In the genomic region with DNA sequence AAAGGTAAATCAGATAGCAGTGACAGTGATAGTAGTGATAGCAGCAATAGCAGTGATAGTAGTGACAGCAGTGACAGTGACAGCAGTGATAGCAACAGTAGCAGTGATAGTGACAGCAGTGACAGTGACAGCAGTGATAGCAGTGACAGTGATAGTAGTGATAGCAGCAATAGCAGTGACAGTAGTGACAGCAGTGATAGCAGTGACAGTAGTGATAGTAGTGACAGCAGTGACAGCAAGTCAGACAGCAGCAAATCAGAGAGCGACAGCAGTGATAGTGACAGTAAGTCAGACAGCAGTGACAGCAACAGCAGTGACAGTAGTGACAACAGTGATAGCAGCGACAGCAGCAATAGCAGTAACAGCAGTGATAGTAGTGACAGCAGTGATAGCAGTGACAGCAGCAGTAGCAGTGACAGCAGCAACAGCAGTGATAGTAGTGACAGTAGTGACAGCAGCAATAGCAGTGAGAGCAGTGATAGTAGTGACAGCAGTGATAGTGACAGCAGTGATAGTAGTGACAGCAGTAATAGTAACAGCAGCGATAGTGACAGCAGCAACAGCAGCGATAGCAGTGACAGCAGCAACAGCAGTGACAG, we compare ENCODE assay signal across 9 cellular contexts. TPM values are rescaled to one million over a fixed set of nuclear protein-coding genes. Genes with fewer than 3 reads are reported as not detected.
"Had no signal": no experiment of that assay in that cellular context is flagged by ENCODE, and none has a peak within 500 bp of the region (broad histone marks: within the 10 kb centered on the region; RNA-seq: fewer than 3 reads in every experiment).

No MANE protein-coding gene starts in this region.

- H3K4me1 ChIP-seq: HAP-1 had no signal

- FAIRE-seq: H1, H54, K562 had no signal

- H3K9me3 Mint-ChIP-seq: GM23338 had no signal

- DNase-seq: IMR-90, KG1 had no signal

- H3K4me3 ChIP-seq: GM23338, HAP-1, K562 had no signal

- H3K4me2 ChIP-seq: GM23338 had no signal

- H3K4me1 Mint-ChIP-seq: GM23338 had no signal

- H3K36me3 ChIP-seq: HAP-1 had no signal

- H3K4me3 Mint-ChIP-seq: GM23338 had no signal

- H3K27ac Mint-ChIP-seq: GM23338 had no signal

- H3K9me3 ChIP-seq: HAP-1 had no signal

- H2AFZ ChIP-seq: GM23338 had no signal

- ATAC-seq: GM23338, HCT116, K562 had no signal

RNA-seq across cellular contexts. Expression of a gene that starts 6.1 kb away (rescaled TPM):
- total RNA-seq: GM23338, H1, HT-29, IMR-90, K562 had no signal
- polyA plus RNA-seq: H1, IMR-90, K562 had no signal

RNA-seq across cellular contexts. Expression of a gene that starts 35.7 kb away (rescaled TPM):
- total RNA-seq: GM23338, HT-29, IMR-90, K562 had no signal
- polyA plus RNA-seq: IMR-90, K562 had no signal
